8 cellular contexts compared by ENCODE assay signal in genomic region chr19:53132231-53132991, GRCh38. TPM values are rescaled to one million over a fixed set of nuclear protein-coding genes. Genes with fewer than 3 reads are reported as not detected.
DNase-seq lines count a peak whose midpoint lies in the region; ATAC-seq, FAIRE-seq and TF ChIP-seq lines count a peak whose summit lies in the region.

ZNF415 (minus strand) TSS chr19:53132910; CDS start chr19:53122676, 10,234 bp downstream.

- intact Hi-C loops in colonic mucosa (cut with DNase I) = no loop called here
- intact Hi-C loops in kidney (cut with DNase I) = no loop called here

- no peaks in the 10 kb centered on the region for H3K4me1 ChIP-seq in colonic mucosa
- peaks cover 0 to 6% of the 10 kb centered on the region in 2 donors for H3K4me1 ChIP-seq in kidney (ENCODE audit: control insufficient read depth in 1 of 2, insufficient read depth in 1 of 2, low read depth in 1 of 2, low read length in 2 of 2)

- H3K4me3 ChIP-seq in WI38 (ENCODE audit: low read depth, low read length) (peak within 1 kb of the TSS; percentile 68), colonic mucosa (peak within 1 kb of the TSS; percentile 43), kidney (ENCODE audit: low read length in 2 of 2) (peak within 1 kb of the TSS; percentile 65 to 84), skin epidermis (peak within 1 kb of the TSS; percentile 38 to 60 (median 42))

- DNase-seq in activated gamma-delta T cell treated with Interleukin-2 at 50 U/mL for 16 hours (peak; percentile 44), activated gamma-delta T cell (lab: John Stamatoyannopoulos, UW) (no peak), colonic mucosa (peak; percentile 84), kidney (peak; percentile 92)

- H3K9ac ChIP-seq in colonic mucosa (ENCODE audit: low read depth in 2 of 2, low read length in 2 of 2) = peak within 1 kb of the TSS; percentile 53 to 68
- H3K9ac ChIP-seq in kidney (ENCODE audit: low read length in 2 of 2) = peak within 1 kb of the TSS; percentile 55 to 73

- H3K36me3 ChIP-seq in colonic mucosa = no peaks in the 10 kb centered on the region
- H3K36me3 ChIP-seq in kidney (ENCODE audit: control insufficient read depth in 1 of 2, insufficient read depth in 2 of 2, low read length in 2 of 2) = no peaks in the 10 kb centered on the region

- no peak for FAIRE-seq in kidney (lab: Jason Lieb, UNC)

- TF ChIP-seq CTCF in WI38 (IDR thresholded peaks at IDR 0.05; ENCODE audit: low read depth, low read length) = no peak
- TF ChIP-seq CTCF in colonic mucosa (IDR thresholded peaks at IDR 0.05) = no peak
- no peak for TF ChIP-seq CTCF in kidney (IDR thresholded peaks at IDR 0.05; ENCODE audit: borderline replicate concordance, extremely low read depth, insufficient read depth)

- H3K9me3 ChIP-seq in colonic mucosa (no peaks in the 10 kb centered on the region), kidney (ENCODE audit: control insufficient read depth in 1 of 2, low read length in 2 of 2) (peaks cover 0 to 3% of the 10 kb centered on the region in 2 donors)

- no peaks in the 10 kb centered on the region for H3K27me3 ChIP-seq in colonic mucosa

- no peak for ATAC-seq in GM21390 (IDR thresholded peaks at IDR 0.05; ENCODE audit: unreplicated experiment)
- ATAC-seq in HG02885 (IDR thresholded peaks at IDR 0.05; ENCODE audit: poor library complexity, unreplicated experiment) = no peak

- no peak within 1 kb of the TSS for H3K27ac ChIP-seq in colonic mucosa
- H3K27ac ChIP-seq in kidney (ENCODE audit: low read depth in 2 of 2, low read length in 2 of 2) = peak within 1 kb of the TSS in 1 of 2 donors; percentile 8
- peak within 1 kb of the TSS in 15 of 21 experiments; percentile 2 to 81 (median 59) for H3K27ac ChIP-seq in skin epidermis

RNA-seq across cellular contexts. Expression of gene ZNF415, which starts in this region (rescaled TPM):
- total RNA-seq in colonic mucosa (1 to 10 TPM; 2.0 to 4.9 TPM), kidney (12.0 TPM)
- polyA plus RNA-seq in kidney (ENCODE audit: insufficient read depth, low read depth, low replicate concordance) = 8.8 TPM
